ENCODE assay signal across 2 cellular contexts in genomic region chr10:101492814-101493213, GRCh38.
TF ChIP-seq lines count a peak whose summit lies in the region.

No MANE protein-coding gene starts in this region.

TF ChIP-seq in HepG2, 621 proteins besides CTCF, POLR2A, EP300 and RAD21 (continued from another document):
- TF ChIP-seq, protein P1, sequence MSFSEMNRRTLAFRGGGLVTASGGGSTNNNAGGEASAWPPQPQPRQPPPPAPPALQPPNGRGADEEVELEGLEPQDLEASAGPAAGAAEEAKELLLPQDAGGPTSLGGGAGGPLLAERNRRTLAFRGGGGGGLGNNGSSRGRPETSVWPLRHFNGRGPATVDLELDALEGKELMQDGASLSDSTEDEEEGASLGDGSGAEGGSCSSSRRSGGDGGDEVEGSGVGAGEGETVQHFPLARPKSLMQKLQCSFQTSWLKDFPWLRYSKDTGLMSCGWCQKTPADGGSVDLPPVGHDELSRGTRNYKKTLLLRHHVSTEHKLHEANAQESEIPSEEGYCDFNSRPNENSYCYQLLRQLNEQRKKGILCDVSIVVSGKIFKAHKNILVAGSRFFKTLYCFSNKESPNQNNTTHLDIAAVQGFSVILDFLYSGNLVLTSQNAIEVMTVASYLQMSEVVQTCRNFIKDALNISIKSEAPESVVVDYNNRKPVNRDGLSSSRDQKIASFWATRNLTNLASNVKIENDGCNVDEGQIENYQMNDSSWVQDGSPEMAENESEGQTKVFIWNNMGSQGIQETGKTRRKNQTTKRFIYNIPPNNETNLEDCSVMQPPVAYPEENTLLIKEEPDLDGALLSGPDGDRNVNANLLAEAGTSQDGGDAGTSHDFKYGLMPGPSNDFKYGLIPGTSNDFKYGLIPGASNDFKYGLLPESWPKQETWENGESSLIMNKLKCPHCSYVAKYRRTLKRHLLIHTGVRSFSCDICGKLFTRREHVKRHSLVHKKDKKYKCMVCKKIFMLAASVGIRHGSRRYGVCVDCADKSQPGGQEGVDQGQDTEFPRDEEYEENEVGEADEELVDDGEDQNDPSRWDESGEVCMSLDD (CRISPR knock-in tag; IDR thresholded peaks at IDR 0.05; ENCODE audit: borderline replicate concordance): no peak
- no peak for TF ChIP-seq ZSCAN21 (CRISPR knock-in tag; IDR thresholded peaks at IDR 0.05; ENCODE audit: borderline replicate concordance)
- no peak for TF ChIP-seq NR3C1 (CRISPR knock-in tag; IDR thresholded peaks at IDR 0.05)
- no peak for TF ChIP-seq JUND (CRISPR knock-in tag; IDR thresholded peaks at IDR 0.05)
- TF ChIP-seq ZNF784 (CRISPR knock-in tag; IDR thresholded peaks at IDR 0.05; ENCODE audit: borderline replicate concordance): no peak
- no peak for TF ChIP-seq ZNF333 (CRISPR knock-in tag; IDR thresholded peaks at IDR 0.05; ENCODE audit: borderline replicate concordance)
- TF ChIP-seq ELK4 (CRISPR knock-in tag; IDR thresholded peaks at IDR 0.05; ENCODE audit: borderline replicate concordance): no peak
- no peak for TF ChIP-seq MXD1 (CRISPR knock-in tag; IDR thresholded peaks at IDR 0.05)
- no peak for TF ChIP-seq HNRNPLL (IDR thresholded peaks at IDR 0.05; ENCODE audit: low read depth, low read length, poor library complexity, severe bottlenecking)
- no peak for TF ChIP-seq TAF1 (CRISPR knock-in tag; IDR thresholded peaks at IDR 0.05)
- no peak for TF ChIP-seq RFX5 (IDR thresholded peaks at IDR 0.05; ENCODE audit: low read depth, low read length)
- TF ChIP-seq ZNF501 (CRISPR knock-in tag; IDR thresholded peaks at IDR 0.05): no peak
TF ChIP-seq in HepG2: peak in this region for 0.

TF ChIP-seq in HEK293, 187 proteins besides CTCF, POLR2A, EP300 and RAD21 (continued from another document):
- TF ChIP-seq, protein P2, sequence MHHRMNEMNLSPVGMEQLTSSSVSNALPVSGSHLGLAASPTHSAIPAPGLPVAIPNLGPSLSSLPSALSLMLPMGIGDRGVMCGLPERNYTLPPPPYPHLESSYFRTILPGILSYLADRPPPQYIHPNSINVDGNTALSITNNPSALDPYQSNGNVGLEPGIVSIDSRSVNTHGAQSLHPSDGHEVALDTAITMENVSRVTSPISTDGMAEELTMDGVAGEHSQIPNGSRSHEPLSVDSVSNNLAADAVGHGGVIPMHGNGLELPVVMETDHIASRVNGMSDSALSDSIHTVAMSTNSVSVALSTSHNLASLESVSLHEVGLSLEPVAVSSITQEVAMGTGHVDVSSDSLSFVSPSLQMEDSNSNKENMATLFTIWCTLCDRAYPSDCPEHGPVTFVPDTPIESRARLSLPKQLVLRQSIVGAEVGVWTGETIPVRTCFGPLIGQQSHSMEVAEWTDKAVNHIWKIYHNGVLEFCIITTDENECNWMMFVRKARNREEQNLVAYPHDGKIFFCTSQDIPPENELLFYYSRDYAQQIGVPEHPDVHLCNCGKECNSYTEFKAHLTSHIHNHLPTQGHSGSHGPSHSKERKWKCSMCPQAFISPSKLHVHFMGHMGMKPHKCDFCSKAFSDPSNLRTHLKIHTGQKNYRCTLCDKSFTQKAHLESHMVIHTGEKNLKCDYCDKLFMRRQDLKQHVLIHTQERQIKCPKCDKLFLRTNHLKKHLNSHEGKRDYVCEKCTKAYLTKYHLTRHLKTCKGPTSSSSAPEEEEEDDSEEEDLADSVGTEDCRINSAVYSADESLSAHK (tag by site-specific recombination; IDR thresholded peaks at IDR 0.05): peak; percentile 91
